ENCODE assay signal across 8 cellular contexts in genomic region chr11:66480116-66480938, GRCh38. TPM values are rescaled to one million over a fixed set of nuclear protein-coding genes. Genes with fewer than 3 reads are reported as not detected.
DNase-seq lines count a peak whose midpoint lies in the region; ATAC-seq and TF ChIP-seq lines count a peak whose summit lies in the region.

Gene DPP3, plus strand, starts transcription at chr11:66480434. Its CDS starts 1,767 bp downstream, at chr11:66482201.

- H3K4me1 ChIP-seq in right lobe of liver, result peaks cover 0 to 11% (median 0%) of the 10 kb centered on the region in 4 donors

- peak; percentile 94 for TF ChIP-seq POLR2A in right lobe of liver (IDR thresholded peaks at IDR 0.05)

- H3K27me3 ChIP-seq in right lobe of liver, result no peaks in the 10 kb centered on the region

- H3K4me3 ChIP-seq in right lobe of liver, result peak within 1 kb of the TSS; percentile 66 to 79 (median 70)

- H3K27ac ChIP-seq in C4-2B (peak within 1 kb of the TSS; percentile 93), right lobe of liver (peak within 1 kb of the TSS; percentile 63 to 84 (median 79))

- intact Hi-C loops in right lobe of liver (cut with DNase I), result no loop called here

- no peaks in the 10 kb centered on the region for H3K9me3 ChIP-seq in right lobe of liver

- WGBS in right lobe of liver (ENCODE audit: insufficient coverage, low coverage, low lambda C conversion rate, missing lambda C conversion rate), result 4% methylated on average over 13 of the region's 62 CpGs

- H3K36me3 ChIP-seq in right lobe of liver, result no peaks in the 10 kb centered on the region

- DNase-seq in NCI-H774 (lab: John Stamatoyannopoulos, UW) (peak; percentile 99), dermis microvascular lymphatic vessel endothelial cell (ENCODE audit: low read depth in 2 of 2) (peak; percentile 91 to 98), right lobe of liver (peak; percentile 98 to 99 (median 98))
- DNase-seq in activated CD4-positive, alpha-beta T cell treated with anti-CD3 and anti-CD28 coated beads, Interleukin-2, amount 50 U/mL, for 48 hours, result peak; percentile 96 to 98
- DNase-seq in stimulated activated CD4-positive, alpha-beta T cell treated with anti-CD3 and anti-CD28 coated beads, Interleukin-4, amount 100 ng/mL, for 4 hours, result peak; percentile 93 to 94

- peak; percentile 84 for ATAC-seq in GM19395 (IDR thresholded peaks at IDR 0.05; ENCODE audit: unreplicated experiment)
- ATAC-seq in HG03565 (IDR thresholded peaks at IDR 0.05; ENCODE audit: unreplicated experiment), result peak; percentile 70
- peak; percentile 92 to 95 (median 94) for ATAC-seq in right lobe of liver

- TF ChIP-seq CTCF in C4-2B (conservative IDR thresholded peaks at IDR 0.05), result no peak
- no peak for TF ChIP-seq CTCF in right lobe of liver (IDR thresholded peaks at IDR 0.05)

RNA-seq across cellular contexts. Expression of gene DPP3, which starts in this region (rescaled TPM):
- total RNA-seq in dermis microvascular lymphatic vessel endothelial cell (49.9 and 56.0 TPM in 2 replicates), right lobe of liver (10 to 100 TPM; 18.0 to 25.6 (median 22.0) TPM)

Comparison
In these comparisons a context has a peak if more than half of its experiments do, and no peak if none do; other contexts are left out.
1. Peak in every context shown above with its lines: DNase-seq, ATAC-seq, H3K4me3 ChIP-seq and H3K27ac ChIP-seq.